8 cellular contexts compared by ENCODE assay signal in genomic region chr18:361941-362913, GRCh38.
A peak's percentile ranks its signal among the peaks of the same experiment; 100 is the strongest.
DNase-seq lines count a peak whose midpoint lies in the region; ATAC-seq and TF ChIP-seq lines count a peak whose summit lies in the region.

No MANE protein-coding gene starts in this region.

- H3K4me3 Mint-ChIP-seq in type B pancreatic cell = peak overlapping the region; percentile 74

- peaks cover 6% of the 10 kb centered on the region for H3K9me3 Mint-ChIP-seq in type B pancreatic cell

- H3K27me3 Mint-ChIP-seq in type B pancreatic cell = no peaks in the 10 kb centered on the region

- peak; percentile 60 for DNase-seq in NCI-H82 (lab: John Stamatoyannopoulos, UW)
- no peak for DNase-seq in NCI-H82 treated with DMSO at 0.1 percent for 48 hours (lab: John Stamatoyannopoulos, UW; ENCODE audit: unreplicated experiment)
- DNase-seq in amniotic stem cell (lab: John Stamatoyannopoulos, UW) = peak; percentile 92
- peak; percentile 77 for DNase-seq in kidney tubule cell (ENCODE audit: low spot score)
- DNase-seq in type B pancreatic cell (ENCODE audit: extremely low spot score, unreplicated experiment) = no peak
- DNase-seq in medulla oblongata (ENCODE audit: extremely low spot score) = no peak

- peaks cover 63% of the 10 kb centered on the region for H3K4me1 Mint-ChIP-seq in type B pancreatic cell (ENCODE audit: unreplicated experiment)

- ATAC-seq in HG03457 (IDR thresholded peaks at IDR 0.05; ENCODE audit: unreplicated experiment) (no peak), HG03108 (IDR thresholded peaks at IDR 0.05; ENCODE audit: unreplicated experiment) (no peak)

- peaks cover 17% of the 10 kb centered on the region for H3K36me3 Mint-ChIP-seq in type B pancreatic cell

- H3K27ac Mint-ChIP-seq in type B pancreatic cell = peak overlapping the region; percentile 37

- TF ChIP-seq CTCF in type B pancreatic cell (conservative IDR thresholded peaks at IDR 0.05) = no peak

Comparison
In these comparisons a context has a peak if more than half of its experiments do, and no peak if none do; other contexts are left out.
1. DNase-seq: peak in NCI-H82 (single experiment), amniotic stem cell (single experiment) and kidney tubule cell (single experiment); none in NCI-H82 treated with DMSO at 0.1 percent for 48 hours (single experiment), type B pancreatic cell (single experiment) and medulla oblongata (single experiment).